Comparison of ENCODE assay signal across 8 cellular contexts in genomic region chr9:101397746-101398334, GRCh38. TPM values are rescaled to one million over a fixed set of nuclear protein-coding genes. Genes with fewer than 3 reads are reported as not detected.
A peak's percentile ranks its signal among the peaks of the same experiment; 100 is the strongest.
DNase-seq lines count a peak whose midpoint lies in the region; ATAC-seq and TF ChIP-seq lines count a peak whose summit lies in the region.

No MANE protein-coding gene starts in this region.

- H3K27ac Mint-ChIP-seq in endodermal cell, result peak overlapping the region; percentile 100

- no peaks in the 10 kb centered on the region for H3K27me3 Mint-ChIP-seq in endodermal cell (ENCODE audit: insufficient read depth)

- H3K4me1 Mint-ChIP-seq in endodermal cell, result peaks cover 18% of the 10 kb centered on the region

- H2AFZ ChIP-seq in PC-9, result peak overlapping the region; percentile 99

- POLR2A ChIA-PET in PC-9 (lab: Charles Lee; ENCODE audit: unreplicated experiment), result interaction anchor here (0.6 to 0.8 kb wide), 4 partner anchors 125 to 1076 kb away, joined by 4 to 13 read pairs (median 8); no protein-coding TSS in a partner anchor

- CTCF ChIA-PET in PC-9 (lab: Charles Lee), result no interaction called here

- H3K4me1 ChIP-seq in PC-9 (replicated peaks; ENCODE audit: insufficient read depth) (peaks cover 19% of the 10 kb centered on the region), endodermal cell (ENCODE audit: control insufficient read depth, insufficient read depth, low read length) (no peaks in the 10 kb centered on the region), neutrophil (ENCODE audit: control insufficient read depth in 1 of 2, insufficient read depth in 1 of 2, low read depth in 1 of 2, low read length in 1 of 2) (peaks cover 24 to 26% of the 10 kb centered on the region in 2 experiments)

- H3K36me3 Mint-ChIP-seq in endodermal cell (ENCODE audit: low read depth), result peaks cover 67% of the 10 kb centered on the region

- H3K79me2 ChIP-seq in PC-9 (ENCODE audit: low read depth), result peaks cover 80% of the 10 kb centered on the region

- H3K27me3 ChIP-seq in PC-9 (ENCODE audit: insufficient read depth, low read depth), result no peaks in the 10 kb centered on the region
- no peaks in the 10 kb centered on the region for H3K27me3 ChIP-seq in endodermal cell (ENCODE audit: control insufficient read depth, insufficient read depth, low read length, poor library complexity, severe bottlenecking)
- H3K27me3 ChIP-seq in neutrophil, result no peaks in the 10 kb centered on the region

- WGBS in endodermal cell (ENCODE audit: insufficient coverage in 1 of 2, insufficient read length in 1 of 2), 2 experiments, result 2 to 5% methylated on average over 7 to 11 of the region's 11 CpGs

- BruUV-seq in PC-9 (replicated peaks; lab: Mats Ljungman, UMichigan), result TSS peak; percentile 58

- no peaks in the 10 kb centered on the region for H4K20me1 ChIP-seq in PC-9 (ENCODE audit: insufficient read depth)

- peaks cover 29% of the 10 kb centered on the region for H3K9me3 Mint-ChIP-seq in endodermal cell

- H3K36me3 ChIP-seq in PC-9 (ENCODE audit: low read depth) (peaks cover 52% of the 10 kb centered on the region), endodermal cell (ENCODE audit: control insufficient read depth, insufficient read depth, low read length) (peaks cover 63% of the 10 kb centered on the region), neutrophil (peaks cover 25% of the 10 kb centered on the region)

- H3K4me3 ChIP-seq in PC-9, result peak overlapping the region; percentile 84
- H3K4me3 ChIP-seq in endodermal cell (ENCODE audit: low read length), result peak overlapping the region; percentile 86
- peak overlapping the region; percentile 81 to 95 for H3K4me3 ChIP-seq in neutrophil (ENCODE audit: low read depth in 1 of 2, low read length in 1 of 2)

- H3K4me2 ChIP-seq in PC-9, result peak overlapping the region; percentile 99

- H3K9ac ChIP-seq in endodermal cell (ENCODE audit: extremely low read depth, low read length, poor library complexity, severe bottlenecking), result peak overlapping the region; percentile 91

- intact Hi-C loops in PC-9 (cut with micrococcal nuclease; ENCODE audit: unreplicated experiment), result loop anchor here (1.0 to 5.0 kb wide), 2 partner anchors 135 to 1576 kb away; partner anchors contain the start of genes NR4A3 and RNF20

- H3K9me3 ChIP-seq in PC-9 (ENCODE audit: insufficient read depth, low read depth), result peaks cover 16% of the 10 kb centered on the region
- peaks cover 41% of the 10 kb centered on the region for H3K9me3 ChIP-seq in endodermal cell (ENCODE audit: control insufficient read depth, low read length)
- H3K9me3 ChIP-seq in neutrophil, result no peaks in the 10 kb centered on the region

- H3K4me3 Mint-ChIP-seq in endodermal cell, result peak overlapping the region; percentile 92

- no peaks in the 10 kb centered on the region for H3K9me2 ChIP-seq in PC-9 (ENCODE audit: insufficient read depth)

- no peak for TF ChIP-seq CTCF in PC-9 (conservative IDR thresholded peaks at IDR 0.05)
- TF ChIP-seq CTCF in endodermal cell (conservative IDR thresholded peaks at IDR 0.05), result no peak
- TF ChIP-seq CTCF in neutrophil (IDR thresholded peaks at IDR 0.05), result no peak

- ATAC-seq in GM19397 (IDR thresholded peaks at IDR 0.05; ENCODE audit: unreplicated experiment), result peak; percentile 0

- H3F3A ChIP-seq in PC-9 (ENCODE audit: insufficient read depth, low read depth), result no peaks in the 10 kb centered on the region

- H3K27ac ChIP-seq in PC-9, result peak overlapping the region; percentile 35
- peak overlapping the region; percentile 80 for H3K27ac ChIP-seq in endodermal cell (ENCODE audit: low read depth, low read length)
- H3K27ac ChIP-seq in neutrophil, result peak overlapping the region; percentile 88

- DNase-seq in Ammon's horn (ENCODE audit: low spot score) (peak; percentile 3), PC-9 (no peak), endodermal cell (no peak), ureter (ENCODE audit: low spot score) (no peak), mucosa of gallbladder (ENCODE audit: low spot score) (no peak)
- no peak for DNase-seq in NK-92 treated with Interleukin-12 subunit alpha and Interleukin-12 subunit beta, amount 100 ng/mL, for 24 hours (lab: John Stamatoyannopoulos, UW)

RNA-seq across cellular contexts. Expression of gene MRPL50, which starts 0.6 kb away (rescaled TPM):
- total RNA-seq in PC-9 (2021) (7.6 and 11.9 TPM in 2 replicates), endodermal cell (10 to 100 TPM; 15.5 to 17.4 TPM), ureter (11.9 TPM), mucosa of gallbladder (12.1 TPM)
- 20.0 TPM for polyA plus RNA-seq in endodermal cell (2013, experiment 1 of 2)
- polyA plus RNA-seq in endodermal cell (2013, experiment 2 of 2), result 19.1 TPM

RNA-seq across cellular contexts. Expression of gene ZNF189, which starts 0.8 kb away (rescaled TPM):
- 5.9 and 9.4 TPM in 2 replicates for total RNA-seq in PC-9 (2021)
- 10 to 100 TPM; 16.0 to 20.5 TPM for total RNA-seq in endodermal cell
- polyA plus RNA-seq in endodermal cell (2013, experiment 1 of 2), result 16.8 TPM
- 15.3 TPM for polyA plus RNA-seq in endodermal cell (2013, experiment 2 of 2)
- 21.5 TPM for total RNA-seq in ureter
- total RNA-seq in mucosa of gallbladder, result 61.4 TPM

RNA-seq across cellular contexts. Expression of gene BAAT, which starts 13.0 kb away (rescaled TPM):
- total RNA-seq in PC-9 (2021) (not detected in 2 replicates), endodermal cell (not detected), ureter (not detected), mucosa of gallbladder (117 TPM)
- 0.07 TPM for polyA plus RNA-seq in endodermal cell (2013, experiment 1 of 2)
- 0.08 TPM for polyA plus RNA-seq in endodermal cell (2013, experiment 2 of 2)

RNA-seq across cellular contexts. Expression of gene ALDOB, which starts 37.7 kb away (rescaled TPM):
- total RNA-seq in PC-9 (2021) (not detected in 2 replicates), endodermal cell (under 1 TPM in 1 of 2 donors, not detected in 1; 0.29 TPM), ureter (0.70 TPM), mucosa of gallbladder (265 TPM)
- polyA plus RNA-seq in endodermal cell (2013, experiment 1 of 2), result not detected
- polyA plus RNA-seq in endodermal cell (2013, experiment 2 of 2), result not detected

Comparison
In these comparisons a context has a peak if more than half of its experiments do, and no peak if none do; other contexts are left out.
1. H3K27ac ChIP-seq: peak in every context shown above with its lines; median percentile 88 in neutrophil; 80 in endodermal cell; 35 in PC-9.
2. RNA of gene BAAT, which starts 13.0 kb away (total RNA-seq): 117 TPM in mucosa of gallbladder (single experiment); not detected in endodermal cell, not detected in ureter (single experiment) and not detected in PC-9; every median in the first group is over 100 times any median in the second.
3. Peak in every context shown above with its lines, with median percentiles within 50 percentile points of each other: H3K4me3 ChIP-seq.